ENCODE assay signal across 8 cellular contexts in the genomic region with DNA sequence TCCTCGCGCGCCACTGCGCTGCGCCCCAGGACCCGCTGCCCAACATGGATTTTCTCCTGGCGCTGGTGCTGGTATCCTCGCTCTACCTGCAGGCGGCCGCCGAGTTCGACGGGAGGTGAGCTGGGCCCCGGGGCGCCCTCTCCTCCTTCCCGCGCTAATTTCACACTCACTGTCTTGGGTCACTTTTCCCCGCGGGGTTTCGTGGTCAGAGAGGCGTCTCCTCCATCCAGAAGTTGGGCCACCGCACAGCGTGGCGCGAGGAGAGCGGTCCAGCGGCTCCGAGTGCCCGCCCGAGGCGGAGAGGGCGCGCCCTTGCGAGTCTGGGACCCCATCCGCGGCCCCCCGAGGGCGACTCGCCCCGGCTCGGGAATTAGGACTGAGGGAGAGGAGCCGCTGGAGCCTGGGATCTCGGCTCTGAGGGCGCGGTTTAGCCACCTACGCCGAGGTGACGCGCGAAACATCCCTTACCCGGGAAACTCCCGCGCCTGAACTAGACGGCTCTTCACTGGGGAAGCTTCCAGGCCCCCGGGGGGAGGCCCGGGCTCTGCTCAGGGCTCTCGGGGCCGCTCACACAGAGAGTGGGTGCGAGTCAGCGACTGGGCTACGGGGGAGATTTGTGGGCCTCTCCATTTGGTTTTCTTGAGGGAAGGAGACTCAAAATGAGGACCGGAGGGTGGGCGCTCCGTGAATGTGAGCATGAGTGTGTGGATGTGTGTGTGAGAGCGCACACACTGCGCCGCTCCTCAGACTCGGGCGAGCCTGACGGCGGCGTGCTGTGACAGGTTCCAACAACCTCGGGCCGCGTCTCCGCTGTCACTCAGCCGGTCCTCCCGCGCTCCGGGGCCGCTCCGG. TPM values are rescaled to one million over a fixed set of nuclear protein-coding genes. Genes with fewer than 3 reads are reported as not detected.
A peak's percentile ranks its signal among the peaks of the same experiment; 100 is the strongest.
DNase-seq lines count a peak whose midpoint lies in the region; ATAC-seq, FAIRE-seq and TF ChIP-seq lines count a peak whose summit lies in the region.

No MANE protein-coding gene starts in this region.

- no peaks in the 10 kb centered on the region for H3K9me3 Mint-ChIP-seq in Calu3 (ENCODE audit: low read depth, unreplicated experiment)
- no peaks in the 10 kb centered on the region for H3K9me3 Mint-ChIP-seq in activated T-cell treated with anti-CD3 and anti-CD28 coated beads, Interleukin-2, amount 50 U/mL, for 72 hours

- BruUV-seq in Calu3 (replicated peaks; lab: Mats Ljungman, UMichigan): no TSS peak

- peaks cover 49% of the 10 kb centered on the region for H3K4me1 Mint-ChIP-seq in Calu3 (ENCODE audit: low read depth, unreplicated experiment)
- peaks cover 11% of the 10 kb centered on the region for H3K4me1 Mint-ChIP-seq in activated T-cell treated with anti-CD3 and anti-CD28 coated beads, Interleukin-2, amount 50 U/mL, for 72 hours (ENCODE audit: low read depth)

- no peak overlapping the region for H3K9ac ChIP-seq in iPS-18a (ENCODE audit: low read length)

- no peak for TF ChIP-seq CTCF in Calu3 (IDR thresholded peaks at IDR 0.05; ENCODE audit: unreplicated experiment)

- H3K27me3 Mint-ChIP-seq in Calu3 (ENCODE audit: unreplicated experiment): no peaks in the 10 kb centered on the region
- peaks cover 71% of the 10 kb centered on the region for H3K27me3 Mint-ChIP-seq in activated T-cell treated with anti-CD3 and anti-CD28 coated beads, Interleukin-2, amount 50 U/mL, for 72 hours (ENCODE audit: low read depth)

- H3K4me1 ChIP-seq in iPS-18a (ENCODE audit: control insufficient read depth, low read depth, low read length) (no peaks in the 10 kb centered on the region), small intestine (ENCODE audit: control insufficient read depth in 2 of 2, insufficient read depth in 1 of 2, low read depth in 1 of 2, low read length in 1 of 2) (peaks cover 0 to 3% of the 10 kb centered on the region in 2 donors)

- no peaks in the 10 kb centered on the region for H3K9me3 ChIP-seq in iPS-18a (ENCODE audit: control insufficient read depth, low read depth, low read length)
- H3K9me3 ChIP-seq in small intestine (ENCODE audit: control insufficient read depth, low read depth): no peaks in the 10 kb centered on the region

- H3K36me3 Mint-ChIP-seq in Calu3 (ENCODE audit: insufficient read depth, unreplicated experiment): peaks cover 36% of the 10 kb centered on the region
- H3K36me3 Mint-ChIP-seq in activated T-cell treated with anti-CD3 and anti-CD28 coated beads, Interleukin-2, amount 50 U/mL, for 72 hours (ENCODE audit: insufficient read depth in 2 of 2): no peaks in the 10 kb centered on the region

- peak overlapping the region; percentile 21 for H3K27ac Mint-ChIP-seq in Calu3 (ENCODE audit: unreplicated experiment)
- H3K27ac Mint-ChIP-seq in activated T-cell treated with anti-CD3 and anti-CD28 coated beads, Interleukin-2, amount 50 U/mL, for 72 hours: no peak overlapping the region

- ATAC-seq in GM19372 (IDR thresholded peaks at IDR 0.05; ENCODE audit: low read depth, unreplicated experiment) (peak; percentile 44), HG03565 (IDR thresholded peaks at IDR 0.05; ENCODE audit: unreplicated experiment) (peak; percentile 33)
- ATAC-seq in activated T-cell treated with anti-CD3 and anti-CD28 coated beads, Interleukin-2, amount 50 U/mL, for 72 hours (replicated peaks in 1 of 2): peak; percentile 69 to 70

- H3K4me3 ChIP-seq in iPS-18a (ENCODE audit: low read length) (peak overlapping the region; percentile 58), small intestine (ENCODE audit: low read depth in 1 of 2, low read length in 2 of 2) (peak overlapping the region; percentile 51 to 70)

- H3K27ac ChIP-seq in iPS-18a (ENCODE audit: low read length) (no peak overlapping the region), small intestine (ENCODE audit: low read depth in 1 of 2, low read length in 1 of 2) (peak overlapping the region; percentile 69 to 78)

- peak overlapping the region; percentile 74 for H3K4me3 Mint-ChIP-seq in Calu3 (ENCODE audit: low read depth, unreplicated experiment)
- peak overlapping the region; percentile 45 to 76 for H3K4me3 Mint-ChIP-seq in activated T-cell treated with anti-CD3 and anti-CD28 coated beads, Interleukin-2, amount 50 U/mL, for 72 hours

- H3K36me3 ChIP-seq in iPS-18a (ENCODE audit: control insufficient read depth, low read depth, low read length): no peaks in the 10 kb centered on the region
- no peaks in the 10 kb centered on the region for H3K36me3 ChIP-seq in small intestine (ENCODE audit: control insufficient read depth in 2 of 2, insufficient read depth in 2 of 2, low read length in 2 of 2)

- DNase-seq in Calu3: peak; percentile 53
- peak; percentile 18 to 20 for DNase-seq in activated T-cell treated with anti-CD3 and anti-CD28 coated beads, Interleukin-2, amount 50 U/mL, for 72 hours
- DNase-seq in small intestine: peak; percentile 58
- no peak for DNase-seq in NCI-H2107 treated with DMSO at 0.1 percent for 48 hours (lab: John Stamatoyannopoulos, UW; ENCODE audit: unreplicated experiment)
- no peak for DNase-seq in GF-D8 (lab: John Stamatoyannopoulos, UW)

- intact Hi-C loops in Calu3 (cut with micrococcal nuclease; ENCODE audit: unreplicated experiment): loop anchor here (5.0 to 10.0 kb wide), 2 partner anchors 71 to 181 kb away; no protein-coding TSS in a partner anchor

- CTCF ChIA-PET in Calu3 (lab: Charles Lee): interaction anchor here (0.6 to 1.4 kb wide), 3 partner anchors 135 to 183 kb away, joined by 3 to 4 read pairs (median 3); no protein-coding TSS in a partner anchor

- H3K27me3 ChIP-seq in iPS-18a (ENCODE audit: control insufficient read depth, insufficient read depth, low read length) (peaks cover 73% of the 10 kb centered on the region), small intestine (ENCODE audit: control insufficient read depth in 2 of 2, insufficient read depth in 2 of 2, low read length in 2 of 2) (no peaks in the 10 kb centered on the region)

- 1 to 3% (median 2%) methylated on average over 67 to 82 of the region's 82 CpGs for WGBS in small intestine, 3 donors

- no peak for FAIRE-seq in small intestine (lab: Jason Lieb, UNC)

RNA-seq across cellular contexts. Expression of a gene that starts 0.6 kb away (rescaled TPM):
- total RNA-seq in Calu3 (2022): 88.5 and 90.1 TPM in 2 replicates
- total RNA-seq in activated T-cell treated with anti-CD3 and anti-CD28 coated beads, Interleukin-2, amount 50 U/mL, for 72 hours: under 1 TPM in 1 of 2 donors, not detected in 1; 0.51 TPM
- 100 to 1,000 TPM in 1 of 3 donors, 10 to 100 TPM in 2; 28.9 to 206 (median 83.8) TPM for polyA plus RNA-seq in small intestine

Comparison
In these comparisons a context has a peak if more than half of its experiments do, and no peak if none do; other contexts are left out.
1. DNase-seq: peak in Calu3 (single experiment), activated T-cell treated with anti-CD3 and anti-CD28 coated beads, Interleukin-2, amount 50 U/mL, for 72 hours (2 of 2) and small intestine (single experiment); none in NCI-H2107 treated with DMSO at 0.1 percent for 48 hours (single experiment) and GF-D8 (single experiment).
2. RNA of a gene that starts 0.6 kb away (total RNA-seq): 88.5 to 90.1 TPM in Calu3; 0.51 TPM in activated T-cell treated with anti-CD3 and anti-CD28 coated beads, Interleukin-2, amount 50 U/mL, for 72 hours; every median in the first group is over 10 times any median in the second.
3. Peak in every context shown above with its lines, with median percentiles within 50 percentile points of each other: ATAC-seq.